Comparison of ENCODE assay signal across 8 cellular contexts in the genomic region with DNA sequence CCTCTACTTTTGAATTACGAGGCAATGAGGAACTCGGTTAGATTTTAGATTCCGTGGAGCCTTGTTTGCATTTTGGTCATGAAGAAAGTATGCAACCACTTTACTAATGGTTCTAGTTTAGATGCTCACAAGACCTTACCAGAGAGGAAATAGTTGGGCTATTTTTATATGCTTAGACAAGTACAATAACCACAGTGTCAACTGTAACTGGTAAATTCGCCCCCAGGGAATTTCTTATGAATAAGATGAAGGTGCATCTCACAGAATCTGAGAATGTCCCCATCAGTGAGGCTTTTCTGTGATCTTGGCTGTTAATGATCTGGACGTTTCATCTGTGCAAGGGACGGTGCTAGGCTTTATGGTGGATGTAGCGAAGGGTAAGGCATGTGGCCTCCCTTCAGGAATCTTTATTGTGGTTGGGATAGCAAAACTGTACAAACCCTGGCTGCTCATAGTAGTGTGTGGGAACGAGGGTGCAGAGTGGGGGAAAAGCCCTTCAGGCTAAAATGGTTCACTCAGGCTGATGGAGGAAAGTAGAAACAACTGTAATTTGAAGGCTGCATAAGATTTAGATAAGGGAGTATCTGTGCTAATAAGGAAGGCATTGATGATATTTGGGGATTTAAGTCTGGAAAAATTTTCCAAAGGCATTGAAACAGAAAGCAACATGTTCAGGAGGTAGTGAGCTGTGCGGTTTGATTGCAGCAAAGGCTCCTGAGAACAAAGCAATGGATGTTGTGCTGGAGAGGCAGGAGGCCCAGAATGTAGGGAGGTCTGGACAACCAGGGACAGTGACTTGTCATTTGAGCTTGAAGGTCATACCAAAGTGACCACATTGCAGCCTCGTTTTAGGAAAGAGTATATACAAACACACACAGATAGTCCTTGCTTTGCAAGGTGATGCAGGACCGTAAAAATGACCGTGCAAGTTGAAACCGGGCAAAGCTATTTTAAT. TPM values are rescaled to one million over a fixed set of nuclear protein-coding genes. Genes with fewer than 3 reads are reported as not detected.
DNase-seq lines count a peak whose midpoint lies in the region; ATAC-seq and TF ChIP-seq lines count a peak whose summit lies in the region.

No MANE protein-coding gene starts in this region.

- no peaks in the 10 kb centered on the region for H3K27me3 ChIP-seq in left lung

- POLR2A ChIA-PET in activated CD4-positive, alpha-beta memory T cell treated with anti-CD3 and anti-CD28 coated beads for 36 hours (lab: Charles Lee), result interaction anchor here (1.0 to 1.1 kb wide), 2 partner anchors 15 to 24 kb away, joined by 3 read pairs; no protein-coding TSS in a partner anchor

- TF ChIP-seq CTCF in left lung (IDR thresholded peaks at IDR 0.05), result no peak

- intact Hi-C loops in activated CD4-positive, alpha-beta memory T cell treated with anti-CD3 and anti-CD28 coated beads for 36 hours (cut with micrococcal nuclease), result loop anchor here (1.0 to 10.0 kb wide), 5 partner anchors 9 to 1446 kb away; a partner anchor contains a TSS
- intact Hi-C loops in left lung (cut with DNase I), result no loop called here

- H3K9me3 ChIP-seq in left lung, result no peaks in the 10 kb centered on the region

- no peaks in the 10 kb centered on the region for H3K9me3 Mint-ChIP-seq in activated CD4-positive, alpha-beta memory T cell treated with anti-CD3 and anti-CD28 coated beads for 36 hours

- H3K4me1 ChIP-seq in left lung, result peaks cover 0 to 69% of the 10 kb centered on the region in 2 donors

- DNase-seq in EL (peak; percentile 87), left lung (no peak), NK-92 (lab: John Stamatoyannopoulos, UW; ENCODE audit: unreplicated experiment) (no peak), NCI-H1694 treated with DMSO at 0.1 percent for 48 hours (lab: John Stamatoyannopoulos, UW) (no peak), SHP77 (lab: John Stamatoyannopoulos, UW) (no peak)
- no peak for DNase-seq in activated CD4-positive, alpha-beta memory T cell treated with anti-CD3 and anti-CD28 coated beads for 36 hours

- H3K27ac Mint-ChIP-seq in activated CD4-positive, alpha-beta memory T cell treated with anti-CD3 and anti-CD28 coated beads for 36 hours, result peak overlapping the region; percentile 68

- CTCF ChIA-PET in activated CD4-positive, alpha-beta memory T cell treated with anti-CD3 and anti-CD28 coated beads for 36 hours (lab: Charles Lee), result interaction anchor here (0.7 to 2.8 kb wide), 3 partner anchors 10 to 40 kb away, joined by 3 to 9 read pairs (median 3); no protein-coding TSS in a partner anchor

- H3K36me3 Mint-ChIP-seq in activated CD4-positive, alpha-beta memory T cell treated with anti-CD3 and anti-CD28 coated beads for 36 hours, result peaks cover 7% of the 10 kb centered on the region

- H3K36me3 ChIP-seq in left lung, result no peaks in the 10 kb centered on the region

- ATAC-seq in GM21360 (IDR thresholded peaks at IDR 0.05; ENCODE audit: unreplicated experiment) (peak; percentile 71), HG03520 (IDR thresholded peaks at IDR 0.05; ENCODE audit: unreplicated experiment) (peak; percentile 88), left lung (peak; percentile 56)

- H3K27ac ChIP-seq in left lung, result peak overlapping the region in 1 of 2 donors; percentile 20

- peak overlapping the region; percentile 64 for H3K4me3 Mint-ChIP-seq in activated CD4-positive, alpha-beta memory T cell treated with anti-CD3 and anti-CD28 coated beads for 36 hours

- no peaks in the 10 kb centered on the region for H3K27me3 Mint-ChIP-seq in activated CD4-positive, alpha-beta memory T cell treated with anti-CD3 and anti-CD28 coated beads for 36 hours

- H3K4me3 ChIP-seq in left lung, result no peak overlapping the region

- H3K4me1 Mint-ChIP-seq in activated CD4-positive, alpha-beta memory T cell treated with anti-CD3 and anti-CD28 coated beads for 36 hours (ENCODE audit: low read depth), result peaks cover 71% of the 10 kb centered on the region

RNA-seq across cellular contexts. Expression of a gene that starts 28.4 kb away (rescaled TPM):
- 10 to 100 TPM; 51.8 to 54.5 TPM for total RNA-seq in activated CD4-positive, alpha-beta memory T cell treated with anti-CD3 and anti-CD28 coated beads for 36 hours
- total RNA-seq in left lung, result 10 to 100 TPM; 56.1 to 57.4 TPM

RNA-seq across cellular contexts. Expression of a gene that starts 29.2 kb away (rescaled TPM):
- total RNA-seq in activated CD4-positive, alpha-beta memory T cell treated with anti-CD3 and anti-CD28 coated beads for 36 hours, result 1 to 10 TPM; 2.4 to 2.8 TPM
- total RNA-seq in left lung, result under 1 TPM; 0.17 to 0.55 TPM
